Comparison of ENCODE assay signal across 1 cellular context in genomic region chr19:56080669-56081401, GRCh38.
TF ChIP-seq lines count a peak whose summit lies in the region.

No MANE protein-coding gene starts in this region.

TF ChIP-seq in HepG2, 621 proteins besides CTCF, POLR2A, EP300 and RAD21 (continued from another document and continues in another):
- TF ChIP-seq, protein P1, sequence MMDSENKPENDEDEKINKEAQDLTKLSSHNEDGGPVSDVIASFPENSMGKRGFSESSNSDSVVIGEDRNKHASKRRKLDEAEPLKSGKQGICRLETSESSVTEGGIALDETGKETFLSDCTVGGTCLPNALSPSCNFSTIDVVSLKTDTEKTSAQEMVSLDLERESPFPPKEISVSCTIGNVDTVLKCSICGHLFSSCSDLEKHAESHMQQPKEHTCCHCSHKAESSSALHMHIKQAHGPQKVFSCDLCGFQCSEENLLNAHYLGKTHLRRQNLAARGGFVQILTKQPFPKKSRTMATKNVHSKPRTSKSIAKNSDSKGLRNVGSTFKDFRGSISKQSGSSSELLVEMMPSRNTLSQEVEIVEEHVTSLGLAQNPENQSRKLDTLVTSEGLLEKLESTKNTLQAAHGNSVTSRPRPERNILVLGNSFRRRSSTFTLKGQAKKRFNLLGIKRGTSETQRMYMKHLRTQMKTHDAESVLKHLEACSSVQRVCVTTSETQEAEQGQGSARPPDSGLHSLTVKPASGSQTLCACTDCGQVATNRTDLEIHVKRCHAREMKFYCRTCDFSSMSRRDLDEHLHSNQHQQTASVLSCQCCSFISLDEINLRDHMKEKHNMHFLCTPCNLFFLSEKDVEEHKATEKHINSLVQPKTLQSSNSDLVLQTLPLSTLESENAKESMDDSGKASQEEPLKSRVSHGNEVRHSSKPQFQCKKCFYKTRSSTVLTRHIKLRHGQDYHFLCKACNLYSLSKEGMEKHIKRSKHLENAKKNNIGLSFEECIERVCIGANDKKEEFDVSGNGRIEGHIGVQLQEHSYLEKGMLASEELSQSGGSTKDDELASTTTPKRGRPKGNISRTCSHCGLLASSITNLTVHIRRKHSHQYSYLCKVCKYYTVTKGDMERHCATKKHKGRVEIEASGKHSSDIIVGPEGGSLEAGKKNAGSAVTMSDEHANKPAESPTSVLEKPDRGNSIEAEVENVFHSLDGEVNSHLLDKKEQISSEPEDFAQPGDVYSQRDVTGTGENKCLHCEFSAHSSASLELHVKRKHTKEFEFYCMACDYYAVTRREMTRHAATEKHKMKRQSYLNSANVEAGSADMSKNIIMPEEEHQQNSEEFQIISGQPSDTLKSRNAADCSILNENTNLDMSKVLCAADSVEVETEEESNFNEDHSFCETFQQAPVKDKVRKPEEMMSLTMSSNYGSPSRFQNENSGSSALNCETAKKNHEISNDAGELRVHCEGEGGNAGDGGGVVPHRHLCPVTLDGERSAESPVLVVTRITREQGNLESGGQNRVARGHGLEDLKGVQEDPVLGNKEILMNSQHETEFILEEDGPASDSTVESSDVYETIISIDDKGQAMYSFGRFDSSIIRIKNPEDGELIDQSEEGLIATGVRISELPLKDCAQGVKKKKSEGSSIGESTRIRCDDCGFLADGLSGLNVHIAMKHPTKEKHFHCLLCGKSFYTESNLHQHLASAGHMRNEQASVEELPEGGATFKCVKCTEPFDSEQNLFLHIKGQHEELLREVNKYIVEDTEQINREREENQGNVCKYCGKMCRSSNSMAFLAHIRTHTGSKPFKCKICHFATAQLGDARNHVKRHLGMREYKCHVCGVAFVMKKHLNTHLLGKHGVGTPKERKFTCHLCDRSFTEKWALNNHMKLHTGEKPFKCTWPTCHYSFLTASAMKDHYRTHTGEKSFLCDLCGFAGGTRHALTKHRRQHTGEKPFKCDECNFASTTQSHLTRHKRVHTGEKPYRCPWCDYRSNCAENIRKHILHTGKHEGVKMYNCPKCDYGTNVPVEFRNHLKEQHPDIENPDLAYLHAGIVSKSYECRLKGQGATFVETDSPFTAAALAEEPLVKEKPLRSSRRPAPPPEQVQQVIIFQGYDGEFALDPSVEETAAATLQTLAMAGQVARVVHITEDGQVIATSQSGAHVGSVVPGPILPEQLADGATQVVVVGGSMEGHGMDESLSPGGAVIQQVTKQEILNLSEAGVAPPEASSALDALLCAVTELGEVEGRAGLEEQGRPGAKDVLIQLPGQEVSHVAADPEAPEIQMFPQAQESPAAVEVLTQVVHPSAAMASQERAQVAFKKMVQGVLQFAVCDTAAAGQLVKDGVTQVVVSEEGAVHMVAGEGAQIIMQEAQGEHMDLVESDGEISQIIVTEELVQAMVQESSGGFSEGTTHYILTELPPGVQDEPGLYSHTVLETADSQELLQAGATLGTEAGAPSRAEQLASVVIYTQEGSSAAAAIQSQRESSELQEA (CRISPR knock-in tag; IDR thresholded peaks at IDR 0.05; ENCODE audit: not compliant biosample characterization), result no peak
- TF ChIP-seq HMG20A (CRISPR knock-in tag; IDR thresholded peaks at IDR 0.05; ENCODE audit: borderline replicate concordance), result no peak
- TF ChIP-seq E2F1 (CRISPR knock-in tag; IDR thresholded peaks at IDR 0.05), result no peak
- TF ChIP-seq ZMAT5 (CRISPR knock-in tag; IDR thresholded peaks at IDR 0.05; ENCODE audit: borderline replicate concordance, low read depth), result no peak
- TF ChIP-seq SOX13 (IDR thresholded peaks at IDR 0.05), result no peak
- no peak for TF ChIP-seq SOX13 (CRISPR knock-in tag; conservative IDR thresholded peaks at IDR 0.05 in 1 of 2, IDR thresholded peaks at IDR 0.05 in 1 of 2)
- no peak for TF ChIP-seq ISL2 (CRISPR knock-in tag; IDR thresholded peaks at IDR 0.05)
- no peak for TF ChIP-seq FOXK2 (IDR thresholded peaks at IDR 0.05)
- TF ChIP-seq ZNF703 (CRISPR knock-in tag; IDR thresholded peaks at IDR 0.05; ENCODE audit: borderline replicate concordance), result no peak
- TF ChIP-seq SRSF1 (optimal IDR thresholded peaks at IDR 0.05; ENCODE audit: low read depth, low read length), result no peak
- no peak for TF ChIP-seq ZNF564 (CRISPR knock-in tag; IDR thresholded peaks at IDR 0.05)
- TF ChIP-seq, protein P2, sequence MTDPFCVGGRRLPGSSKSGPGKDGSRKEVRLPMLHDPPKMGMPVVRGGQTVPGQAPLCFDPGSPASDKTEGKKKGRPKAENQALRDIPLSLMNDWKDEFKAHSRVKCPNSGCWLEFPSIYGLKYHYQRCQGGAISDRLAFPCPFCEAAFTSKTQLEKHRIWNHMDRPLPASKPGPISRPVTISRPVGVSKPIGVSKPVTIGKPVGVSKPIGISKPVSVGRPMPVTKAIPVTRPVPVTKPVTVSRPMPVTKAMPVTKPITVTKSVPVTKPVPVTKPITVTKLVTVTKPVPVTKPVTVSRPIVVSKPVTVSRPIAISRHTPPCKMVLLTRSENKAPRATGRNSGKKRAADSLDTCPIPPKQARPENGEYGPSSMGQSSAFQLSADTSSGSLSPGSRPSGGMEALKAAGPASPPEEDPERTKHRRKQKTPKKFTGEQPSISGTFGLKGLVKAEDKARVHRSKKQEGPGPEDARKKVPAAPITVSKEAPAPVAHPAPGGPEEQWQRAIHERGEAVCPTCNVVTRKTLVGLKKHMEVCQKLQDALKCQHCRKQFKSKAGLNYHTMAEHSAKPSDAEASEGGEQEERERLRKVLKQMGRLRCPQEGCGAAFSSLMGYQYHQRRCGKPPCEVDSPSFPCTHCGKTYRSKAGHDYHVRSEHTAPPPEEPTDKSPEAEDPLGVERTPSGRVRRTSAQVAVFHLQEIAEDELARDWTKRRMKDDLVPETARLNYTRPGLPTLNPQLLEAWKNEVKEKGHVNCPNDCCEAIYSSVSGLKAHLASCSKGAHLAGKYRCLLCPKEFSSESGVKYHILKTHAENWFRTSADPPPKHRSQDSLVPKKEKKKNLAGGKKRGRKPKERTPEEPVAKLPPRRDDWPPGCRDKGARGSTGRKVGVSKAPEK (CRISPR knock-in tag; IDR thresholded peaks at IDR 0.05; ENCODE audit: borderline replicate concordance), result no peak
- TF ChIP-seq, protein P3, sequence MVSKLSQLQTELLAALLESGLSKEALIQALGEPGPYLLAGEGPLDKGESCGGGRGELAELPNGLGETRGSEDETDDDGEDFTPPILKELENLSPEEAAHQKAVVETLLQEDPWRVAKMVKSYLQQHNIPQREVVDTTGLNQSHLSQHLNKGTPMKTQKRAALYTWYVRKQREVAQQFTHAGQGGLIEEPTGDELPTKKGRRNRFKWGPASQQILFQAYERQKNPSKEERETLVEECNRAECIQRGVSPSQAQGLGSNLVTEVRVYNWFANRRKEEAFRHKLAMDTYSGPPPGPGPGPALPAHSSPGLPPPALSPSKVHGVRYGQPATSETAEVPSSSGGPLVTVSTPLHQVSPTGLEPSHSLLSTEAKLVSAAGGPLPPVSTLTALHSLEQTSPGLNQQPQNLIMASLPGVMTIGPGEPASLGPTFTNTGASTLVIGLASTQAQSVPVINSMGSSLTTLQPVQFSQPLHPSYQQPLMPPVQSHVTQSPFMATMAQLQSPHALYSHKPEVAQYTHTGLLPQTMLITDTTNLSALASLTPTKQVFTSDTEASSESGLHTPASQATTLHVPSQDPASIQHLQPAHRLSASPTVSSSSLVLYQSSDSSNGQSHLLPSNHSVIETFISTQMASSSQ (IDR thresholded peaks at IDR 0.05; ENCODE audit: low read depth), result no peak
- TF ChIP-seq, protein P3 (CRISPR knock-in tag; IDR thresholded peaks at IDR 0.05; ENCODE audit: borderline replicate concordance), result no peak
- TF ChIP-seq TBX2 (CRISPR knock-in tag; IDR thresholded peaks at IDR 0.05; ENCODE audit: borderline replicate concordance), result 0 out of 2 replicates have a peak, but pooled peaks have one; percentile 14
- no peak for TF ChIP-seq ZNF225 (CRISPR knock-in tag; IDR thresholded peaks at IDR 0.05)
- TF ChIP-seq NR0B2 (CRISPR knock-in tag; IDR thresholded peaks at IDR 0.05), result no peak
- TF ChIP-seq, protein P4, sequence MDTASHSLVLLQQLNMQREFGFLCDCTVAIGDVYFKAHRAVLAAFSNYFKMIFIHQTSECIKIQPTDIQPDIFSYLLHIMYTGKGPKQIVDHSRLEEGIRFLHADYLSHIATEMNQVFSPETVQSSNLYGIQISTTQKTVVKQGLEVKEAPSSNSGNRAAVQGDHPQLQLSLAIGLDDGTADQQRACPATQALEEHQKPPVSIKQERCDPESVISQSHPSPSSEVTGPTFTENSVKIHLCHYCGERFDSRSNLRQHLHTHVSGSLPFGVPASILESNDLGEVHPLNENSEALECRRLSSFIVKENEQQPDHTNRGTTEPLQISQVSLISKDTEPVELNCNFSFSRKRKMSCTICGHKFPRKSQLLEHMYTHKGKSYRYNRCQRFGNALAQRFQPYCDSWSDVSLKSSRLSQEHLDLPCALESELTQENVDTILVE (CRISPR knock-in tag; IDR thresholded peaks at IDR 0.05), result no peak
- TF ChIP-seq AGO2 (optimal IDR thresholded peaks at IDR 0.05; ENCODE audit: low read depth, low read length), result peak; percentile 21
- no peak for TF ChIP-seq ZNF839 (CRISPR knock-in tag; IDR thresholded peaks at IDR 0.05; ENCODE audit: borderline replicate concordance)
- no peak for TF ChIP-seq ZBTB2 (CRISPR knock-in tag; IDR thresholded peaks at IDR 0.05; ENCODE audit: low read depth)
